In genomic region chr10:79022565-79023488, GRCh38 we compare ENCODE assay signal across 1 cellular context.
A peak's percentile ranks its signal among the peaks of the same experiment; 100 is the strongest.
TF ChIP-seq lines count a peak whose summit lies in the region.

No MANE protein-coding gene starts in this region.

TF ChIP-seq in HepG2, 621 proteins besides CTCF, POLR2A, EP300 and RAD21 (continued from another document and continues in another):
- TF ChIP-seq CERS6 (CRISPR knock-in tag; IDR thresholded peaks at IDR 0.05) (no peak), SP1 (IDR thresholded peaks at IDR 0.05) (no peak), SP1 (CRISPR knock-in tag; IDR thresholded peaks at IDR 0.05) (peak; percentile 69; the same call in 1 of the 2 replicates), KLF15 (CRISPR knock-in tag; IDR thresholded peaks at IDR 0.05; ENCODE audit: borderline replicate concordance) (no peak), ZNF230 (CRISPR knock-in tag; IDR thresholded peaks at IDR 0.05) (0 out of 2 replicates have a peak, but pooled peaks have one; percentile 26), ZNF776 (CRISPR knock-in tag; IDR thresholded peaks at IDR 0.05) (no peak), NFYC (CRISPR knock-in tag; IDR thresholded peaks at IDR 0.05) (peak; percentile 91), TEAD2 (CRISPR knock-in tag; IDR thresholded peaks at IDR 0.05) (no peak), TFAP4 (IDR thresholded peaks at IDR 0.05; ENCODE audit: borderline replicate concordance, low read depth) (peak; percentile 52; the same call in 1 of the 2 replicates), FOXK1 (CRISPR knock-in tag; IDR thresholded peaks at IDR 0.05; ENCODE audit: borderline replicate concordance, low read depth) (no peak), ATF7-NPFF (CRISPR knock-in tag; IDR thresholded peaks at IDR 0.05; ENCODE audit: low read depth) (no peak), SP4 (CRISPR knock-in tag; IDR thresholded peaks at IDR 0.05) (peak; percentile 56; the same call in 1 of the 2 replicates), ZNF891 (CRISPR knock-in tag; IDR thresholded peaks at IDR 0.05) (0 out of 2 replicates have a peak, but pooled peaks have one; percentile 26), MEF2D (CRISPR knock-in tag; IDR thresholded peaks at IDR 0.05) (no peak), ZFP62 (CRISPR knock-in tag; IDR thresholded peaks at IDR 0.05) (no peak), SP5 (CRISPR knock-in tag; IDR thresholded peaks at IDR 0.05; ENCODE audit: borderline replicate concordance, low read depth) (peak; percentile 39; the same call in 1 of the 2 replicates), MAZ (IDR thresholded peaks at IDR 0.05; ENCODE audit: borderline replicate concordance, low read depth, low read length) (no peak), MAZ (CRISPR knock-in tag; IDR thresholded peaks at IDR 0.05; ENCODE audit: low read depth) (no peak), ZNF792 (CRISPR knock-in tag; IDR thresholded peaks at IDR 0.05) (no peak), TBL1XR1 (IDR thresholded peaks at IDR 0.05; ENCODE audit: borderline replicate concordance, low read length, partially characterized antibody) (no peak), RELA (CRISPR knock-in tag; IDR thresholded peaks at IDR 0.05) (no peak), SOX13 (IDR thresholded peaks at IDR 0.05) (no peak), SOX13 (CRISPR knock-in tag; conservative IDR thresholded peaks at IDR 0.05 in 1 of 2, IDR thresholded peaks at IDR 0.05 in 1 of 2) (no peak), ZMYM3 (CRISPR knock-in tag; IDR thresholded peaks at IDR 0.05) (no peak; the same call in 1 of the 2 replicates), ZFY (CRISPR knock-in tag; IDR thresholded peaks at IDR 0.05) (0 out of 2 replicates have a peak, but pooled peaks have one; percentile 12), ZNF3 (CRISPR knock-in tag; IDR thresholded peaks at IDR 0.05) (peak; percentile 58; the same call in 1 of the 2 replicates), ZNF263 (CRISPR knock-in tag; IDR thresholded peaks at IDR 0.05) (no peak), ZNF496 (CRISPR knock-in tag; IDR thresholded peaks at IDR 0.05; ENCODE audit: insufficient replicate concordance) (no peak), HDAC1 (CRISPR knock-in tag; IDR thresholded peaks at IDR 0.05) (no peak), ARID2 (CRISPR knock-in tag; IDR thresholded peaks at IDR 0.05; ENCODE audit: borderline replicate concordance) (no peak), PHF5A (CRISPR knock-in tag; IDR thresholded peaks at IDR 0.05; ENCODE audit: low read depth, unreplicated experiment) (no peak), NFYB (CRISPR knock-in tag; IDR thresholded peaks at IDR 0.05) (peak; percentile 94), ZZZ3 (CRISPR knock-in tag; IDR thresholded peaks at IDR 0.05; ENCODE audit: borderline replicate concordance) (no peak), EED (CRISPR knock-in tag; IDR thresholded peaks at IDR 0.05) (0 out of 2 replicates have a peak, but pooled peaks have one; percentile 23), KMT2A (CRISPR knock-in tag; IDR thresholded peaks at IDR 0.05) (no peak), ZBTB39 (CRISPR knock-in tag; IDR thresholded peaks at IDR 0.05) (no peak), ZNF431 (CRISPR knock-in tag; IDR thresholded peaks at IDR 0.05; ENCODE audit: borderline replicate concordance, low read depth) (no peak), ZNF782 (CRISPR knock-in tag; IDR thresholded peaks at IDR 0.05; ENCODE audit: borderline replicate concordance) (no peak), MXD3 (CRISPR knock-in tag; IDR thresholded peaks at IDR 0.05) (no peak), SP2 (CRISPR knock-in tag; IDR thresholded peaks at IDR 0.05) (peak; percentile 88), DMTF1 (CRISPR knock-in tag; IDR thresholded peaks at IDR 0.05) (no peak), KAT2B (IDR thresholded peaks at IDR 0.05; ENCODE audit: borderline replicate concordance, low read depth, low read length) (no peak), ZSCAN21 (CRISPR knock-in tag; IDR thresholded peaks at IDR 0.05; ENCODE audit: borderline replicate concordance) (no peak), YEATS2 (CRISPR knock-in tag; IDR thresholded peaks at IDR 0.05; ENCODE audit: borderline replicate concordance) (no peak), FUBP1 (CRISPR knock-in tag; IDR thresholded peaks at IDR 0.05; ENCODE audit: borderline replicate concordance) (no peak), POLR2G (IDR thresholded peaks at IDR 0.05; ENCODE audit: low read depth, low read length) (no peak), SETDB1 (CRISPR knock-in tag; IDR thresholded peaks at IDR 0.05; ENCODE audit: borderline replicate concordance) (no peak), ZNF468 (CRISPR knock-in tag; IDR thresholded peaks at IDR 0.05) (no peak), ZNF207 (IDR thresholded peaks at IDR 0.05; ENCODE audit: borderline replicate concordance) (no peak), GABPB1 (CRISPR knock-in tag; IDR thresholded peaks at IDR 0.05) (peak; percentile 39; the same call in 1 of the 2 replicates), ZNF446 (CRISPR knock-in tag; IDR thresholded peaks at IDR 0.05) (no peak)
- TF ChIP-seq, protein P1, sequence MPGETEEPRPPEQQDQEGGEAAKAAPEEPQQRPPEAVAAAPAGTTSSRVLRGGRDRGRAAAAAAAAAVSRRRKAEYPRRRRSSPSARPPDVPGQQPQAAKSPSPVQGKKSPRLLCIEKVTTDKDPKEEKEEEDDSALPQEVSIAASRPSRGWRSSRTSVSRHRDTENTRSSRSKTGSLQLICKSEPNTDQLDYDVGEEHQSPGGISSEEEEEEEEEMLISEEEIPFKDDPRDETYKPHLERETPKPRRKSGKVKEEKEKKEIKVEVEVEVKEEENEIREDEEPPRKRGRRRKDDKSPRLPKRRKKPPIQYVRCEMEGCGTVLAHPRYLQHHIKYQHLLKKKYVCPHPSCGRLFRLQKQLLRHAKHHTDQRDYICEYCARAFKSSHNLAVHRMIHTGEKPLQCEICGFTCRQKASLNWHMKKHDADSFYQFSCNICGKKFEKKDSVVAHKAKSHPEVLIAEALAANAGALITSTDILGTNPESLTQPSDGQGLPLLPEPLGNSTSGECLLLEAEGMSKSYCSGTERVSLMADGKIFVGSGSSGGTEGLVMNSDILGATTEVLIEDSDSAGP (CRISPR knock-in tag; IDR thresholded peaks at IDR 0.05; ENCODE audit: borderline replicate concordance), result peak; percentile 14; the same call in 1 of the 2 replicates
- TF ChIP-seq, protein P2, sequence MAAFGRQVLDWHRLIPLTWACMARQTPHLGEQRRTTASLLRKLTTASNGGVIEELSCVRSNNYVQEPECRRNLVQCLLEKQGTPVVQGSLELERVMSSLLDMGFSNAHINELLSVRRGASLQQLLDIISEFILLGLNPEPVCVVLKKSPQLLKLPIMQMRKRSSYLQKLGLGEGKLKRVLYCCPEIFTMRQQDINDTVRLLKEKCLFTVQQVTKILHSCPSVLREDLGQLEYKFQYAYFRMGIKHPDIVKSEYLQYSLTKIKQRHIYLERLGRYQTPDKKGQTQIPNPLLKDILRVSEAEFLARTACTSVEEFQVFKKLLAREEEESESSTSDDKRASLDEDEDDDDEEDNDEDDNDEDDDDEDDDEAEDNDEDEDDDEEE (CRISPR knock-in tag; IDR thresholded peaks at IDR 0.05), result no peak
- TF ChIP-seq, protein P3, sequence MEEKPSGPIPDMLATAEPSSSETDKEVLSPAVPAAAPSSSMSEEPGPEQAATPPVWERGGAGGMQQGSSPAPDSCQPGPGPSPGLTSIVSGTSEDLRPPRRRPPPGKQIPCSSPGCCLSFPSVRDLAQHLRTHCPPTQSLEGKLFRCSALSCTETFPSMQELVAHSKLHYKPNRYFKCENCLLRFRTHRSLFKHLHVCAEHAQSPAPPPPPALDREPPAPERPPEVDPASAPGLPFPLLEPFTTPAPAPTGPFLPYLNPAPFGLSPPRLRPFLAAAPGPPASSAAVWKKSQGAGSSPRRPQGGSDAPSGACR (CRISPR knock-in tag; IDR thresholded peaks at IDR 0.05), result no peak
- TF ChIP-seq, protein P4, sequence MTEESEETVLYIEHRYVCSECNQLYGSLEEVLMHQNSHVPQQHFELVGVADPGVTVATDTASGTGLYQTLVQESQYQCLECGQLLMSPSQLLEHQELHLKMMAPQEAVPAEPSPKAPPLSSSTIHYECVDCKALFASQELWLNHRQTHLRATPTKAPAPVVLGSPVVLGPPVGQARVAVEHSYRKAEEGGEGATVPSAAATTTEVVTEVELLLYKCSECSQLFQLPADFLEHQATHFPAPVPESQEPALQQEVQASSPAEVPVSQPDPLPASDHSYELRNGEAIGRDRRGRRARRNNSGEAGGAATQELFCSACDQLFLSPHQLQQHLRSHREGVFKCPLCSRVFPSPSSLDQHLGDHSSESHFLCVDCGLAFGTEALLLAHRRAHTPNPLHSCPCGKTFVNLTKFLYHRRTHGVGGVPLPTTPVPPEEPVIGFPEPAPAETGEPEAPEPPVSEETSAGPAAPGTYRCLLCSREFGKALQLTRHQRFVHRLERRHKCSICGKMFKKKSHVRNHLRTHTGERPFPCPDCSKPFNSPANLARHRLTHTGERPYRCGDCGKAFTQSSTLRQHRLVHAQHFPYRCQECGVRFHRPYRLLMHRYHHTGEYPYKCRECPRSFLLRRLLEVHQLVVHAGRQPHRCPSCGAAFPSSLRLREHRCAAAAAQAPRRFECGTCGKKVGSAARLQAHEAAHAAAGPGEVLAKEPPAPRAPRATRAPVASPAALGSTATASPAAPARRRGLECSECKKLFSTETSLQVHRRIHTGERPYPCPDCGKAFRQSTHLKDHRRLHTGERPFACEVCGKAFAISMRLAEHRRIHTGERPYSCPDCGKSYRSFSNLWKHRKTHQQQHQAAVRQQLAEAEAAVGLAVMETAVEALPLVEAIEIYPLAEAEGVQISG (CRISPR knock-in tag; IDR thresholded peaks at IDR 0.05), result no peak
